In the genomic region with DNA sequence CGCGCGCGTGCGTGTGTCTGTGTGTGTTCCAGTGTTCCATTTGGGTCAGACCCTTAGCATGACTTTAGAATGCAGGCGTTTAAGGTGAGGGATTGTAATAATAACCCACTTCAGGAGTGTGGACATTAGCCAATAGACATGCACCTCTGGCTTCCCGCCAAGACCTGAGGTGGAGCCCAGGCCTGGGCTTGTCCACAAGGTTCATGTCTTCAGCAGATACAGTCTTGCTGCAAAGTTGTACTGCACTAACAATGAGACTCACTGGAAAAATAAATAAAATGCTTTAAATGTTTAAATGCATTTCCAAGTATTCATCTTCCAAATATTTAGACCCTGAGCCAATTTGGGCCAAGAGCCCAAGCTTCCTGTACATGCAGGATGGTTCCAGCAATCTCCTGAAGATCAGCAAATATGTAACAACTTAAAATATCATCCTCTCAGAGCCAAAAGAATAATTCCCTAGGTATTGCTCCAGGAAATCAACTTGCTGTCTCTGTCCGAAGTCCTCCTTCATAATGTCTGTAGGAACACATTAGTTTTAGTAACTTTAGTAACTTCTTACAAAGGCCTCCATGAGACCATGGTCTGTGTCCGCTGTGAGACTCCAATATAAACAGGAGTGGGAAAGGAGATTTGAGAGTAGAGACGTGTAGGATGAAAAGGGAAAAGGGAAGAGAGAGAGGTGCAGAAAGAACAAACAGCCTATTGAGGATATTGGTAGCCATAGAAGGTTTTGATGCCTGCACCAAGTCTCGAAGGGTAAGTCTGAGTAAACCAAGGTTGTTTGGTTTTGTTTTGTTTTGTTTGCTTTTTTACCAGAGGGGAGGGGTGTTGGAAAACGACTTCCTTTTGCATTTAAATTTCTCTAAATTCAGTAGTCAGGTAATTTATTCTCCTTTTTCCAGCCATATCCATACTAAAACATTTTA, we compare ENCODE assay signal across 9 cellular contexts.
DNase-seq lines count a peak whose midpoint lies in the region; ATAC-seq and TF ChIP-seq lines count a peak whose summit lies in the region.
"Had no signal": no experiment of that assay in that cellular context is flagged by ENCODE, and none has a peak within 500 bp of the region (broad histone marks: within the 10 kb centered on the region; RNA-seq: fewer than 3 reads in every experiment).

No MANE protein-coding gene starts in this region.

- H3K4me3 ChIP-seq in SJSA1 (no peak overlapping the region), transverse colon (no peak overlapping the region)

- no peaks in the 10 kb centered on the region for H3K9me3 Mint-ChIP-seq in activated T-helper 17 cell treated with anti-CD3 and anti-CD28 coated beads, Interleukin-2, amount 50 U/mL, for 72 hours

- H3K27me3 Mint-ChIP-seq in activated T-helper 17 cell treated with anti-CD3 and anti-CD28 coated beads, Interleukin-2, amount 50 U/mL, for 72 hours: peaks cover 6% of the 10 kb centered on the region

- intact Hi-C loops in transverse colon (cut with DNase I; ENCODE audit: low total_unique reads): no loop called here

- no peak for ATAC-seq in activated T-helper 17 cell treated with anti-CD3 and anti-CD28 coated beads, Interleukin-2, amount 50 U/mL, for 72 hours (replicated peaks)

- in situ Hi-C loops in transverse colon (cut with MboI; ENCODE audit: low pct_ligation_motif_present in 1 of 4, low pct_unique_long_range_greater_than_20kb in 1 of 4, low sequenced_read_pairs in 3 of 4): no loop called here

- no peaks in the 10 kb centered on the region for H3K36me3 Mint-ChIP-seq in activated T-helper 17 cell treated with anti-CD3 and anti-CD28 coated beads, Interleukin-2, amount 50 U/mL, for 72 hours (ENCODE audit: low read depth)

- no peaks in the 10 kb centered on the region for H3K9me3 ChIP-seq in SJSA1 (replicated peaks)
- no peaks in the 10 kb centered on the region for H3K9me3 ChIP-seq in transverse colon

- H3K4me1 ChIP-seq in SJSA1 (replicated peaks): peaks cover 40% of the 10 kb centered on the region
- H3K4me1 ChIP-seq in transverse colon: peaks cover 5 to 31% (median 18%) of the 10 kb centered on the region in 4 donors

- TF ChIP-seq POLR2A in transverse colon (IDR thresholded peaks at IDR 0.05): no peak

- TF ChIP-seq EP300 in transverse colon (IDR thresholded peaks at IDR 0.05; ENCODE audit: low read depth): no peak

- peaks cover 10% of the 10 kb centered on the region for H3K4me1 Mint-ChIP-seq in activated T-helper 17 cell treated with anti-CD3 and anti-CD28 coated beads, Interleukin-2, amount 50 U/mL, for 72 hours

- H3K36me3 ChIP-seq in SJSA1 (no peaks in the 10 kb centered on the region), transverse colon (no peaks in the 10 kb centered on the region)

- H3K27ac ChIP-seq in SJSA1 (peak overlapping the region; percentile 69), transverse colon (peak overlapping the region in 2 of 4 donors; percentile 33 to 52)

- DNase-seq in NCI-H345 (lab: John Stamatoyannopoulos, UW) (peak; percentile 48), NCI-H345 treated with DMSO at 0.1 percent for 48 hours (lab: John Stamatoyannopoulos, UW; ENCODE audit: unreplicated experiment) (no peak), SJSA1 (ENCODE audit: low read depth in 1 of 2, low spot score in 2 of 2) (peak; percentile 60 to 72), fibroblast of the conjunctiva (ENCODE audit: low read depth) (peak; percentile 43), transverse colon (peak; percentile 25), T1000 (lab: John Stamatoyannopoulos, UW) (no peak), GM10266 (ENCODE audit: extremely low spot score) (no peak)
- DNase-seq: stimulated activated CD4-positive, alpha-beta T cell treated with anti-CD3 and anti-CD28 coated beads, Interleukin-12 subunit alpha, Interleukin-12 subunit beta, amount 100 ng/mL, for 4 hours had no signal

- TF ChIP-seq CTCF in transverse colon (IDR thresholded peaks at IDR 0.05): no peak
- no peak for TF ChIP-seq CTCF in GM10266 (IDR thresholded peaks at IDR 0.05; ENCODE audit: control insufficient read depth, insufficient read depth, low read depth, missing control alignments)

- no peak overlapping the region for H3K27ac Mint-ChIP-seq in activated T-helper 17 cell treated with anti-CD3 and anti-CD28 coated beads, Interleukin-2, amount 50 U/mL, for 72 hours

- WGBS in transverse colon (ENCODE audit: low coverage in 1 of 2), 2 donors: 63 to 68% methylated on average over 10 to 12 of the region's 12 CpGs

- H3K27me3 ChIP-seq in SJSA1 (replicated peaks) (no peaks in the 10 kb centered on the region), transverse colon (no peaks in the 10 kb centered on the region)

- H3K4me3 Mint-ChIP-seq in activated T-helper 17 cell treated with anti-CD3 and anti-CD28 coated beads, Interleukin-2, amount 50 U/mL, for 72 hours: no peak overlapping the region

Comparison
In these comparisons a context has a peak if more than half of its experiments do, and no peak if none do; other contexts are left out.
1. DNase-seq: peak in NCI-H345 (single experiment), SJSA1 (2 of 2), fibroblast of the conjunctiva (single experiment) and transverse colon (single experiment); none in NCI-H345 treated with DMSO at 0.1 percent for 48 hours (single experiment), T1000 (single experiment) and GM10266 (single experiment).